ENCODE assay signal across 8 cellular contexts in the genomic region with DNA sequence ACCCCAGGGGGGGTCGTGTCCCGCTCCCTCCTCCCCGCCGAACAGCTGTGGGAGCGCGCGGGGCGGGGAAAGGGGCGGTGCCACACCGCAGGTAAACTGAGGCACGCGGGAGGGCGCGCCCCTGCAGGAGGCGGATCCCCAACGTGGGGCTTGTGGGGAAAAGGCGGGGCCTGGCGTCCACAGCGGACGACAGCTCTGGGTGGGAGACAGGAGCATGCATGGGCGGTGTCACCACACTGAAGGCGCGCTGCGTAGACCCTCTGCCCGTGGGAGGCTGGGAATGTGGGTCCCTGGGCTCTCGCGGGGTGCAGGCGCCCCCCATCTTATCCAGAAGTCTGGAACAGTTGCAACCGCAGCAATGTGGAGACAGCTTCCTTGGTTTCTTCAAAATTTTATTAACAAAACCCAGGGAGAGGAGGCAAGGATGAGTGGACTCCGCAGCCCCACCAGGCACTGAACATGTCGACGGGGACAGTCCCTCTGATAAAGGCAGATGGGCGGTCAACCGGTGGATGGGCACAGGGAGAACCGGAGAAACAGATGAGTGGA. TPM values are rescaled to one million over a fixed set of nuclear protein-coding genes. Genes with fewer than 3 reads are reported as not detected.
DNase-seq lines count a peak whose midpoint lies in the region; ATAC-seq and TF ChIP-seq lines count a peak whose summit lies in the region.

No MANE protein-coding gene starts in this region.

- peaks cover 65% of the 10 kb centered on the region for H3K36me3 ChIP-seq in HUES64 (ENCODE audit: insufficient read depth, low read length)
- peaks cover 6% of the 10 kb centered on the region for H3K36me3 ChIP-seq in colonic mucosa
- no peaks in the 10 kb centered on the region for H3K36me3 ChIP-seq in mucosa of stomach (ENCODE audit: control insufficient read depth, insufficient read depth, low read length)

- no peak for ATAC-seq in HG03520 (IDR thresholded peaks at IDR 0.05; ENCODE audit: unreplicated experiment)
- no peak for ATAC-seq in GM18520 (IDR thresholded peaks at IDR 0.05; ENCODE audit: unreplicated experiment)

- intact Hi-C loops in colonic mucosa (cut with DNase I), result no loop called here

- H3K9me3 ChIP-seq in HUES64 (ENCODE audit: insufficient read depth, low read depth, low read length) (no peaks in the 10 kb centered on the region), colonic mucosa (no peaks in the 10 kb centered on the region), mucosa of stomach (ENCODE audit: control insufficient read depth, low read length) (no peaks in the 10 kb centered on the region)

- TF ChIP-seq CTCF in AG04449 (IDR thresholded peaks at IDR 0.05; ENCODE audit: insufficient read depth, low read length, missing control alignments) (no peak), colonic mucosa (IDR thresholded peaks at IDR 0.05) (no peak)

- 42% methylated on average over 35 of the region's 35 CpGs for WGBS in HUES64

- CTCF ChIA-PET in AG04449 (lab: Yijun Ruan, JAX), result interaction anchor here (0.6 to 1.1 kb wide), 2 partner anchors 10 to 13 kb away, joined by 3 to 5 read pairs; no protein-coding TSS in a partner anchor

- H3K4me1 ChIP-seq in HUES64 (ENCODE audit: insufficient read depth, low read length), result no peaks in the 10 kb centered on the region; the same call in 1 of the 2 replicates
- H3K4me1 ChIP-seq in colonic mucosa, result peaks cover 11% of the 10 kb centered on the region
- peaks cover 26% of the 10 kb centered on the region for H3K4me1 ChIP-seq in mucosa of stomach (ENCODE audit: control insufficient read depth, insufficient read depth, low read length)

- H3K4me3 ChIP-seq in AG04449 (ENCODE audit: low read depth, low read length), result peak overlapping the region; percentile 100
- peak overlapping the region; percentile 97 for H3K4me3 ChIP-seq in HUES64 (ENCODE audit: low read length)
- H3K4me3 ChIP-seq in colonic mucosa, result peak overlapping the region; percentile 94
- peak overlapping the region; percentile 62 for H3K4me3 ChIP-seq in mucosa of stomach (ENCODE audit: low read length)

- POLR2A ChIA-PET in AG04449 (lab: Yijun Ruan, JAX), result interaction anchor here (0.6 to 1.1 kb wide), 7 partner anchors 10 to 93 kb away, joined by 3 to 12 read pairs (median 4); a partner anchor contains a TSS

- H3K27ac ChIP-seq in HUES64 (ENCODE audit: low read depth, low read length) (peak overlapping the region; percentile 88), colonic mucosa (peak overlapping the region; percentile 85)

- DNase-seq in AG04449 (ENCODE audit: low read depth, low spot score) (no peak), colonic mucosa (no peak), NCI-H187 (lab: John Stamatoyannopoulos, UW) (no peak), DMS79 (lab: John Stamatoyannopoulos, UW) (no peak)

- H3K27me3 ChIP-seq in HUES64 (ENCODE audit: insufficient read depth, low read length) (no peaks in the 10 kb centered on the region), colonic mucosa (no peaks in the 10 kb centered on the region), mucosa of stomach (ENCODE audit: control insufficient read depth, insufficient read depth, low read length) (no peaks in the 10 kb centered on the region)

- H3K9ac ChIP-seq in HUES64 (ENCODE audit: low read depth, low read length), result peak overlapping the region; percentile 82
- peak overlapping the region; percentile 98 to 99 for H3K9ac ChIP-seq in colonic mucosa (ENCODE audit: low read depth in 2 of 2, low read length in 2 of 2)
- peak overlapping the region; percentile 86 for H3K9ac ChIP-seq in mucosa of stomach (ENCODE audit: low read length)

RNA-seq across cellular contexts. Expression of a gene that starts 0.7 kb away (rescaled TPM):
- 27.5 TPM for polyA plus RNA-seq in HUES64 (2013, experiment 1 of 2)
- 28.0 TPM for polyA plus RNA-seq in HUES64 (2013, experiment 2 of 2)
- 10 to 100 TPM; 54.2 to 92.3 TPM for total RNA-seq in colonic mucosa

RNA-seq across cellular contexts. Expression of a gene that starts 5.4 kb away (rescaled TPM):
- 58.0 TPM for polyA plus RNA-seq in HUES64 (2013, experiment 1 of 2)
- 49.4 TPM for polyA plus RNA-seq in HUES64 (2013, experiment 2 of 2)
- 100 to 1,000 TPM in 1 of 2 donors, 10 to 100 TPM in 1; 46.1 to 102 TPM for total RNA-seq in colonic mucosa

RNA-seq across cellular contexts. Expression of a gene that starts 15.8 kb away (rescaled TPM):
- polyA plus RNA-seq in HUES64 (2013, experiment 1 of 2), result 0.15 TPM
- polyA plus RNA-seq in HUES64 (2013, experiment 2 of 2), result 0.44 TPM
- total RNA-seq in colonic mucosa, result under 1 TPM; 0.16 to 0.44 TPM
